In the genomic region with DNA sequence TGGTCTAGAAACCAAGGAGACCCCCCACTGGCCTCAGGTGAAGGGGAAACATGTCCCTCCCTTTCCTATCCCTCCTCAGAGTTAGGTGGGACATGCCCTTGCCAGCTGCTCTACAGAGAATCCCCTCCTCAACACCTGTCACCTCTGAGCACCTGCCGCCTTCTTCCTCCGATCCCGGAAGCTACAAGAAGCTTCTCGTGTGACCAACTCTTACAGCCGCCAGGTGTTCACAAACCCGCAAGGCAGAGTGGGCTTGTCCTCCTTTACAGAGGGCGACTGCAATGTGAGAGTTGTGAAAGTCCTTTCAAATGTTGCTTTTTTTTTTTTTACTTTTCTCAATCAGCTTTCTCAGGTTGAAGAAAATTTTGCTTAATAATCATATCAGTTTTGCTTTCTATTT, we compare ENCODE assay signal across 16 cellular contexts. TPM values are rescaled to one million over a fixed set of nuclear protein-coding genes. Genes with fewer than 3 reads are reported as not detected.
A peak's percentile ranks its signal among the peaks of the same experiment; 100 is the strongest.
DNase-seq lines count a peak whose midpoint lies in the region; FAIRE-seq and TF ChIP-seq lines count a peak whose summit lies in the region.
"Had no signal": no experiment of that assay in that cellular context is flagged by ENCODE, and none has a peak within 500 bp of the region (broad histone marks: within the 10 kb centered on the region; RNA-seq: fewer than 3 reads in every experiment).

No MANE protein-coding gene starts in this region.

- H2AFZ ChIP-seq in MM.1S (ENCODE audit: low read length), result no peak overlapping the region
- no peak overlapping the region for H2AFZ ChIP-seq in smooth muscle cell (ENCODE audit: low read depth)

- H3K9me3 ChIP-seq in MM.1S (replicated peaks; ENCODE audit: insufficient read depth, low read length), result no peaks in the 10 kb centered on the region
- no peaks in the 10 kb centered on the region for H3K9me3 ChIP-seq in adipocyte (ENCODE audit: control insufficient read depth, low read length)
- no peaks in the 10 kb centered on the region for H3K9me3 ChIP-seq in smooth muscle cell (replicated peaks; ENCODE audit: low read depth)
- no peaks in the 10 kb centered on the region for H3K9me3 ChIP-seq in endodermal cell (ENCODE audit: control insufficient read depth, low read length)

- TF ChIP-seq POLR2A in H54 (IDR thresholded peaks at IDR 0.05; ENCODE audit: low read depth, low read length), result no peak

- peaks cover 17% of the 10 kb centered on the region for H3K27me3 Mint-ChIP-seq in Calu3 (ENCODE audit: unreplicated experiment)
- H3K27me3 Mint-ChIP-seq in endodermal cell (ENCODE audit: insufficient read depth), result no peaks in the 10 kb centered on the region

- BruUV-seq in Calu3 (replicated peaks; lab: Mats Ljungman, UMichigan), result no TSS peak

- no peak for TF ChIP-seq CTCF in MM.1S (IDR thresholded peaks at IDR 0.05; ENCODE audit: low read length)
- TF ChIP-seq CTCF in smooth muscle cell (IDR thresholded peaks at IDR 0.05; ENCODE audit: borderline replicate concordance, insufficient read depth, poor library complexity, severe bottlenecking), result no peak
- TF ChIP-seq CTCF in Calu3 (IDR thresholded peaks at IDR 0.05; ENCODE audit: unreplicated experiment), result no peak
- TF ChIP-seq CTCF in endodermal cell (conservative IDR thresholded peaks at IDR 0.05), result no peak

- H3K27me3 ChIP-seq in MM.1S (replicated peaks; ENCODE audit: insufficient read depth, low read length), result no peaks in the 10 kb centered on the region
- H3K27me3 ChIP-seq in adipocyte (replicated peaks; ENCODE audit: control insufficient read depth, insufficient read depth, low read length), result no peaks in the 10 kb centered on the region
- H3K27me3 ChIP-seq in smooth muscle cell (ENCODE audit: low read depth), result no peaks in the 10 kb centered on the region
- no peaks in the 10 kb centered on the region for H3K27me3 ChIP-seq in endodermal cell (ENCODE audit: control insufficient read depth, insufficient read depth, low read length, poor library complexity, severe bottlenecking)

- H3K9me3 Mint-ChIP-seq in Calu3 (ENCODE audit: low read depth, unreplicated experiment) (no peaks in the 10 kb centered on the region), endodermal cell (peaks cover 2% of the 10 kb centered on the region)
- H3K9me3 Mint-ChIP-seq: nephron progenitor cell had no signal

- H3K79me2 ChIP-seq in MM.1S (ENCODE audit: low read length) (peaks cover 11% of the 10 kb centered on the region), smooth muscle cell (ENCODE audit: low read depth) (peaks cover 12% of the 10 kb centered on the region)

- intact Hi-C loops in Calu3 (cut with micrococcal nuclease; ENCODE audit: unreplicated experiment), result loop anchor here (1.0 kb wide), 1 partner anchor 539 kb away; no protein-coding TSS in a partner anchor
- intact Hi-C loops in head of caudate nucleus (cut with DNase I), result no loop called here

- H3K9ac ChIP-seq in MM.1S (ENCODE audit: low read length), result peak overlapping the region; percentile 29; the same call in 1 of the 2 replicates
- H3K9ac ChIP-seq in adipocyte (ENCODE audit: low read length), result no peak overlapping the region
- peak overlapping the region; percentile 40 for H3K9ac ChIP-seq in smooth muscle cell (ENCODE audit: low read depth)
- no peak overlapping the region for H3K9ac ChIP-seq in endodermal cell (ENCODE audit: extremely low read depth, low read length, poor library complexity, severe bottlenecking)

- H3K4me2 ChIP-seq in MM.1S (ENCODE audit: low read depth, low read length) (peak overlapping the region; percentile 76; the same call in 1 of the 2 replicates), smooth muscle cell (peak overlapping the region; percentile 75)

- no peak overlapping the region for H3K27ac Mint-ChIP-seq in Calu3 (ENCODE audit: unreplicated experiment)
- H3K27ac Mint-ChIP-seq in endodermal cell, result no peak overlapping the region
- H3K27ac Mint-ChIP-seq: progenitor cell of endocrine pancreas had no signal

- H3K4me3 Mint-ChIP-seq in Calu3 (ENCODE audit: low read depth, unreplicated experiment) (no peak overlapping the region), endodermal cell (no peak overlapping the region)
- H3K4me3 Mint-ChIP-seq: nephron progenitor cell had no signal

- no peaks in the 10 kb centered on the region for H3K9me2 ChIP-seq in MM.1S (replicated peaks; ENCODE audit: insufficient read depth, low read length)

- no peaks in the 10 kb centered on the region for H4K20me1 ChIP-seq in MM.1S (ENCODE audit: insufficient read depth, low read length)
- peaks cover 6% of the 10 kb centered on the region for H4K20me1 ChIP-seq in smooth muscle cell (ENCODE audit: low read depth)

- H3F3A ChIP-seq in MM.1S (ENCODE audit: insufficient read depth, low read length) (peaks cover 24% of the 10 kb centered on the region), smooth muscle cell (ENCODE audit: low read depth) (peaks cover 14% of the 10 kb centered on the region)

- H3K36me3 Mint-ChIP-seq in Calu3 (ENCODE audit: insufficient read depth, unreplicated experiment) (peaks cover 17% of the 10 kb centered on the region), endodermal cell (ENCODE audit: low read depth) (no peaks in the 10 kb centered on the region)

- no peak for FAIRE-seq in H54 (lab: Jason Lieb, UNC)
- FAIRE-seq: GM12891 had no signal

- H3K4me3 ChIP-seq in MM.1S (ENCODE audit: low read length) (peak overlapping the region; percentile 51), adipocyte (ENCODE audit: low read length) (peak overlapping the region; percentile 9), smooth muscle cell (no peak overlapping the region), endodermal cell (ENCODE audit: low read length) (no peak overlapping the region)

- H3K4me1 Mint-ChIP-seq in Calu3 (ENCODE audit: low read depth, unreplicated experiment) (peaks cover 10% of the 10 kb centered on the region), endodermal cell (peaks cover 23% of the 10 kb centered on the region)

- CTCF ChIA-PET in Calu3 (lab: Charles Lee), result interaction anchor here (0.9 kb wide), 1 partner anchor 539 kb away, joined by 4 read pairs; no protein-coding TSS in a partner anchor

- H3K27ac ChIP-seq in MM.1S (ENCODE audit: low read length) (peak overlapping the region; percentile 70; the same call in 1 of the 2 replicates), smooth muscle cell (ENCODE audit: low read depth) (peak overlapping the region; percentile 45), endodermal cell (ENCODE audit: low read depth, low read length) (no peak overlapping the region)
- H3K27ac ChIP-seq: VCaP had no signal

- peak; percentile 96 for DNase-seq in MM.1S
- DNase-seq in NCI-H2171 treated with DMSO at 0.1 percent for 48 hours (lab: John Stamatoyannopoulos, UW), result peak; percentile 97
- no peak for DNase-seq in adipocyte (ENCODE audit: low read depth)
- no peak for DNase-seq in smooth muscle cell (lab: John Stamatoyannopoulos, UW; ENCODE audit: unreplicated experiment)
- no peak for DNase-seq in Calu3
- no peak for DNase-seq in H54 (ENCODE audit: insufficient read length, low spot score)
- no peak for DNase-seq in endodermal cell
- DNase-seq in head of caudate nucleus, result no peak
- DNase-seq: activated CD4-positive, alpha-beta T cell treated with anti-CD3 and anti-CD28 coated beads, Interleukin-2, amount 50 U/mL, for 48 hours; activated naive CD4-positive, alpha-beta T cell treated with anti-CD3 and anti-CD28 coated beads, Interleukin-2, amount 50 U/mL, for 16 hours; GDM1; NCI-H1436 treated with DMSO at 0.1 percent for 48 hours had no signal

- H3K4me1 ChIP-seq in MM.1S (ENCODE audit: low read length) (peaks cover 28% of the 10 kb centered on the region), adipocyte (ENCODE audit: control insufficient read depth, insufficient read depth, low read length) (peaks cover 23% of the 10 kb centered on the region), smooth muscle cell (ENCODE audit: low read depth) (peaks cover 8% of the 10 kb centered on the region), endodermal cell (ENCODE audit: control insufficient read depth, insufficient read depth, low read length) (peaks cover 8% of the 10 kb centered on the region)

- WGBS in smooth muscle cell (ENCODE audit: low lambda C conversion rate), result 88% methylated on average over 7 of the region's 7 CpGs
- 88% methylated on average over 7 of the region's 7 CpGs; no CpG with 5 or more reads in 1 of the 2 experiments for WGBS in endodermal cell (ENCODE audit: insufficient coverage in 1 of 2, insufficient read length in 1 of 2), 2 experiments

- H3K36me3 ChIP-seq in MM.1S (replicated peaks; ENCODE audit: insufficient read depth, low read length) (no peaks in the 10 kb centered on the region), adipocyte (ENCODE audit: control insufficient read depth, insufficient read depth, low read length, severe bottlenecking) (no peaks in the 10 kb centered on the region), smooth muscle cell (ENCODE audit: low read depth) (no peaks in the 10 kb centered on the region), endodermal cell (ENCODE audit: control insufficient read depth, insufficient read depth, low read length) (no peaks in the 10 kb centered on the region)

RNA-seq across cellular contexts. Expression of a gene that starts 3.7 kb away (rescaled TPM):
- total RNA-seq in smooth muscle cell (25.4 and 32.0 TPM in 2 replicates), Calu3 (2022) (27.8 and 29.8 TPM in 2 replicates), endodermal cell (10 to 100 TPM; 36.9 to 40.5 TPM)
- 10.2 and 15.5 TPM in 2 replicates for polyA plus RNA-seq in smooth muscle cell
- 28.7 TPM for polyA plus RNA-seq in endodermal cell (2013, experiment 1 of 2)
- polyA plus RNA-seq in endodermal cell (2013, experiment 2 of 2), result 30.3 TPM

Comparison
In these comparisons a context has a peak if more than half of its experiments do, and no peak if none do; other contexts are left out.
1. DNase-seq: peak in MM.1S (single experiment) and NCI-H2171 treated with DMSO at 0.1 percent for 48 hours (single experiment); none in adipocyte (single experiment), smooth muscle cell (single experiment), Calu3 (single experiment), H54 (single experiment), endodermal cell (single experiment) and head of caudate nucleus (0 of 42).
2. H3K4me3 ChIP-seq: peak in MM.1S (single experiment) and adipocyte (single experiment); none in smooth muscle cell (single experiment) and endodermal cell (single experiment).
3. H3K9ac ChIP-seq: peak in MM.1S (single experiment) and smooth muscle cell (single experiment); none in adipocyte (single experiment) and endodermal cell (single experiment).